11 cellular contexts compared by ENCODE assay signal in the genomic region with DNA sequence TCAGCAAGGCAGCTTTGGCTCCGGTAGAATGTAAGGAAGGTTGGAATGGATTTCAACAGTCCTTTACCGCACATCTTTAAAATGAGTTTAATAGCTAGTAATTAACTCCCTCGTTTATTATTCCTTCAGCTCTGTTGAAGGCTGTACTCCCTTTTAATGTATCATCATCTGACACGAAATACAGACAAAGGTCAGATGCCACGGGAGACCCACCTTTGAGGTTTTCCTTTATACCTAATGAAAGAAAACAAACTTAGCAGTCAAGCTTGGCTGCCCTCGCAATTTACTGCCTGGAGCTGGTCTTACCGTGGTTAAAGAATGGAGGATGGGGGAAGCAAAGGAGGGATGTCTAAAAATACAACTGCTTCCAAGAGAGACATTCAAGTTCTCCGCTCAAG. TPM values are rescaled to one million over a fixed set of nuclear protein-coding genes. Genes with fewer than 3 reads are reported as not detected.
DNase-seq lines count a peak whose midpoint lies in the region; ATAC-seq, FAIRE-seq and TF ChIP-seq lines count a peak whose summit lies in the region.
"Had no signal": no experiment of that assay in that cellular context is flagged by ENCODE, and none has a peak within 500 bp of the region (broad histone marks: within the 10 kb centered on the region; RNA-seq: fewer than 3 reads in every experiment).

No MANE protein-coding gene starts in this region.

- H3K4me3 Mint-ChIP-seq in activated naive CD8-positive, alpha-beta T cell, result peak overlapping the region; percentile 77

- H3K4me1 Mint-ChIP-seq in activated naive CD8-positive, alpha-beta T cell (ENCODE audit: low read depth), result peaks cover 9% of the 10 kb centered on the region

- TF ChIP-seq CTCF in kidney (IDR thresholded peaks at IDR 0.05; ENCODE audit: borderline replicate concordance, extremely low read depth, insufficient read depth) (no peak), sigmoid colon (IDR thresholded peaks at IDR 0.05) (no peak)

- H3K9me3 ChIP-seq in kidney (ENCODE audit: control insufficient read depth in 1 of 2, low read length in 2 of 2), result no peaks in the 10 kb centered on the region
- no peaks in the 10 kb centered on the region for H3K9me3 ChIP-seq in sigmoid colon
- H3K9me3 ChIP-seq: gastroesophageal sphincter had no signal

- no peak overlapping the region for H3K27ac ChIP-seq in kidney (ENCODE audit: low read depth in 2 of 2, low read length in 2 of 2)
- peak overlapping the region in 2 of 4 donors; percentile 39 to 65 for H3K27ac ChIP-seq in sigmoid colon
- H3K27ac ChIP-seq: 22Rv1 had no signal

- no peaks in the 10 kb centered on the region for H3K9me3 Mint-ChIP-seq in activated naive CD8-positive, alpha-beta T cell (ENCODE audit: low read depth)

- peaks cover 30% of the 10 kb centered on the region for H3K27me3 Mint-ChIP-seq in activated naive CD8-positive, alpha-beta T cell

- H3K4me1 ChIP-seq in kidney (ENCODE audit: control insufficient read depth in 1 of 2, insufficient read depth in 1 of 2, low read depth in 1 of 2, low read length in 2 of 2), result peaks cover 0 to 4% of the 10 kb centered on the region in 2 donors
- H3K4me1 ChIP-seq in sigmoid colon, result peaks cover 0 to 32% (median 30%) of the 10 kb centered on the region in 4 donors

- H3K36me3 Mint-ChIP-seq in activated naive CD8-positive, alpha-beta T cell, result no peaks in the 10 kb centered on the region

- peak overlapping the region in 1 of 2 donors; percentile 23 for H3K9ac ChIP-seq in kidney (ENCODE audit: low read length in 2 of 2)

- no peaks in the 10 kb centered on the region for H3K36me3 ChIP-seq in kidney (ENCODE audit: control insufficient read depth in 1 of 2, insufficient read depth in 2 of 2, low read length in 2 of 2)
- no peaks in the 10 kb centered on the region for H3K36me3 ChIP-seq in sigmoid colon
- H3K36me3 ChIP-seq: gastroesophageal sphincter had no signal

- WGBS in sigmoid colon, 2 donors, result 9% methylated on average over 8 of the region's 8 CpGs

- DNase-seq in DMS79 treated with DMSO at 0.1 percent for 48 hours (lab: John Stamatoyannopoulos, UW) (peak; percentile 83), DMS79 (lab: John Stamatoyannopoulos, UW) (no peak), kidney (no peak), sigmoid colon (no peak), mucosa of gallbladder (ENCODE audit: low spot score) (no peak)
- no peak for DNase-seq in stimulated activated naive CD4-positive, alpha-beta T cell (lab: John Stamatoyannopoulos, UW)
- DNase-seq: GF-D8 had no signal

- FAIRE-seq in kidney (lab: Jason Lieb, UNC), result no peak

- no peak for TF ChIP-seq EP300 in sigmoid colon (IDR thresholded peaks at IDR 0.05)

- intact Hi-C loops in kidney (cut with DNase I) (no loop called here), sigmoid colon (cut with DNase I) (no loop called here)

- H3K27ac Mint-ChIP-seq in activated naive CD8-positive, alpha-beta T cell, result no peak overlapping the region

- TF ChIP-seq POLR2A in sigmoid colon (IDR thresholded peaks at IDR 0.05), result no peak

- peaks cover 31 to 92% (median 41%) of the 10 kb centered on the region in 3 donors for H3K27me3 ChIP-seq in sigmoid colon

- H3K4me3 ChIP-seq in kidney (ENCODE audit: low read length in 2 of 2), result peak overlapping the region; percentile 7 to 44
- peak overlapping the region in 3 of 4 donors; percentile 39 to 50 (median 50) for H3K4me3 ChIP-seq in sigmoid colon

- no peak for ATAC-seq in HG02884 (IDR thresholded peaks at IDR 0.05; ENCODE audit: unreplicated experiment)
- ATAC-seq: gastroesophageal sphincter had no signal

RNA-seq across cellular contexts. Expression of a gene that starts 1.1 kb away (rescaled TPM):
- total RNA-seq in kidney (0.31 TPM), sigmoid colon (under 1 TPM; under 0.01 to 0.95 (median 0.61) TPM), mucosa of gallbladder (6.1 TPM)
- polyA plus RNA-seq in kidney (ENCODE audit: insufficient read depth, low read depth, low replicate concordance) (2.1 TPM), sigmoid colon (under 1 TPM in 1 of 3 donors, not detected in 2; 0.58 TPM)
